In genomic region chr3:123543950-123544349, GRCh38 we compare ENCODE assay signal across 27 cellular contexts.
"Had no signal": no experiment of that assay in that cellular context is flagged by ENCODE, and none has a peak within 500 bp of the region (broad histone marks: within the 10 kb centered on the region; RNA-seq: fewer than 3 reads in every experiment).

No MANE protein-coding gene starts in this region.

- H3K36me3 ChIP-seq: ascending aorta, MG63, WERI-Rb-1 had no signal

- DNase-seq: activated CD4-positive, alpha-beta T cell treated with anti-CD3 and anti-CD28 coated beads for 1 hour; activated CD4-positive, alpha-beta T cell treated with anti-CD3 and anti-CD28 coated beads for 48 hours; activated CD4-positive, alpha-beta T cell treated with anti-CD3 and anti-CD28 coated beads, Interleukin-2, amount 50 U/mL, for 4 hours; activated CD4-positive, CD25-positive, alpha-beta regulatory T cell; activated CD8-positive, alpha-beta T cell treated with anti-CD3 and anti-CD28 coated beads for 36 hours; activated gamma-delta T cell; activated naive CD4-positive, alpha-beta T cell treated with Interleukin-2 at 50 U/mL for 16 hours; activated naive CD8-positive, alpha-beta T cell treated with anti-CD3 and anti-CD28 coated beads for 36 hours; activated T-cell treated with anti-CD3 and anti-CD28 coated beads, Interleukin-2, amount 50 U/mL, for 24 hours; amygdala; Kasumi-1; KG1; MG63; NCI-H1048; NCI-H1436 treated with DMSO at 0.1 percent for 48 hours; NCI-H1694 treated with DMSO at 0.1 percent for 48 hours; NCI-H2029; NCI-H345; NCI-H526; NCI-H748 treated with DMSO at 0.1 percent for 48 hours; NK-92 treated with Interleukin-12 subunit alpha and Interleukin-12 subunit beta, amount 100 ng/mL, for 24 hours; OCI-M1; Right ventricle myocardium superior; T1000; WERI-Rb-1 had no signal

- H3K4me3 Mint-ChIP-seq: activated CD8-positive, alpha-beta T cell treated with anti-CD3 and anti-CD28 coated beads for 36 hours; activated naive CD8-positive, alpha-beta T cell treated with anti-CD3 and anti-CD28 coated beads for 36 hours; activated T-cell treated with anti-CD3 and anti-CD28 coated beads, Interleukin-2, amount 50 U/mL, for 24 hours had no signal

- H3K27me3 Mint-ChIP-seq: activated CD8-positive, alpha-beta T cell treated with anti-CD3 and anti-CD28 coated beads for 36 hours; activated naive CD8-positive, alpha-beta T cell treated with anti-CD3 and anti-CD28 coated beads for 36 hours; activated T-cell treated with anti-CD3 and anti-CD28 coated beads, Interleukin-2, amount 50 U/mL, for 24 hours had no signal

- H3K27ac Mint-ChIP-seq: activated CD8-positive, alpha-beta T cell treated with anti-CD3 and anti-CD28 coated beads for 36 hours; activated naive CD8-positive, alpha-beta T cell treated with anti-CD3 and anti-CD28 coated beads for 36 hours; activated T-cell treated with anti-CD3 and anti-CD28 coated beads, Interleukin-2, amount 50 U/mL, for 24 hours; activated T-helper 2 cell treated with anti-CD3 and anti-CD28 coated beads, Interferon-gamma antibody, Interleukin-2, Interleukin-4, amounts not matched to agents 10 μg/mL and 5 μg/mL and 100 μg/mL, durations not matched to agents 14 hours and 24 hours and 36 hours had no signal

- H3K27ac ChIP-seq: ascending aorta, WERI-Rb-1 had no signal

- H3K4me1 ChIP-seq: ascending aorta had no signal

- H3K9me3 Mint-ChIP-seq: activated CD8-positive, alpha-beta T cell treated with anti-CD3 and anti-CD28 coated beads for 36 hours; activated naive CD8-positive, alpha-beta T cell treated with anti-CD3 and anti-CD28 coated beads for 36 hours; activated T-cell treated with anti-CD3 and anti-CD28 coated beads, Interleukin-2, amount 50 U/mL, for 24 hours; activated T-helper 2 cell treated with anti-CD3 and anti-CD28 coated beads, Interferon-gamma antibody, Interleukin-2, Interleukin-4, amounts not matched to agents 10 μg/mL and 5 μg/mL and 100 μg/mL, durations not matched to agents 14 hours and 24 hours and 36 hours had no signal

- ATAC-seq: activated CD8-positive, alpha-beta T cell treated with anti-CD3 and anti-CD28 coated beads for 36 hours had no signal

- H3K27me3 ChIP-seq: ascending aorta, MG63 had no signal

- H3K9me3 ChIP-seq: ascending aorta, MG63 had no signal

- H3K4me3 ChIP-seq: ascending aorta, MG63 had no signal
